Comparison of ENCODE assay signal across 8 cellular contexts in the genomic region with DNA sequence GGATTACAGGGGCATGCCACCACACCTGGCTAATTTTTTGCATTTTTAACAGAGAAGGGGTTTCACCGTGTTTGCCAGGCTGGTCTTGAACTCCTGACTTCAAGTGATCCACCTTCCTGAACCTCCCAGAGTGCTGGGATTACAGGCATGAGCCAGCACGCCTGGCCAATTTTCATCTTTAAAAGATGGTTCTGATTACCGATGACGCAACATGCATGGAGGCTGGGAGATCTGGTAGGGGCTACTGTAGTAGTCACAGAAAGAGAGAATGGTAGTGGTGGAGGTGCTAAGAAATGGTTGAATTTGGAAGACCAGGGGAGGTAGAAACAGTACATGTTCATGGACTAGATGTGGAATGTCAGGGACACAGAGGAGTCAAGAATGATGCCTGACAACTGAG.
"Had no signal": no experiment of that assay in that cellular context is flagged by ENCODE, and none has a peak within 500 bp of the region (broad histone marks: within the 10 kb centered on the region; RNA-seq: fewer than 3 reads in every experiment).

No MANE protein-coding gene starts in this region.

- H3K9me3 ChIP-seq: HAP-1 had no signal

- ATAC-seq: HCT116 had no signal

- H3K9ac ChIP-seq: GM23248 had no signal

- H3K4me3 ChIP-seq: GM23248, HAP-1 had no signal

- H3K4me1 ChIP-seq: HAP-1 had no signal

- H2AFZ ChIP-seq: GM23248 had no signal

- H3K36me3 ChIP-seq: HAP-1 had no signal

- H3K27ac ChIP-seq: GM23248, HL-60 had no signal

- DNase-seq: GM23248, GOT3, H7, HFFc6, KG1 had no signal
